Comparison of ENCODE assay signal across 8 cellular contexts in genomic region chr15:90004671-90005070, GRCh38. TPM values are rescaled to one million over a fixed set of nuclear protein-coding genes. Genes with fewer than 3 reads are reported as not detected.
DNase-seq lines count a peak whose midpoint lies in the region; ATAC-seq and TF ChIP-seq lines count a peak whose summit lies in the region.

No MANE protein-coding gene starts in this region.

- H3K27me3 ChIP-seq in AG04450 (ENCODE audit: control insufficient read depth, insufficient read depth, low read length) (no peaks in the 10 kb centered on the region), brain microvascular endothelial cell (replicated peaks) (no peaks in the 10 kb centered on the region), lung (ENCODE audit: control insufficient read depth, insufficient read depth) (no peaks in the 10 kb centered on the region), stomach (no peaks in the 10 kb centered on the region)

- intact Hi-C loops in stomach (cut with DNase I; ENCODE audit: low total_unique reads): loop anchor here (10.0 kb wide), 1 partner anchor 60 kb away; no protein-coding TSS in a partner anchor

- TF ChIP-seq CTCF in AG04450 (IDR thresholded peaks at IDR 0.05; ENCODE audit: low read depth, low read length) (no peak), brain microvascular endothelial cell (IDR thresholded peaks at IDR 0.05; ENCODE audit: low read depth, low read length, missing control alignments) (no peak), lung (IDR thresholded peaks at IDR 0.05; ENCODE audit: control extremely low read depth, extremely low read depth) (no peak), stomach (IDR thresholded peaks at IDR 0.05) (no peak), GM13977 (IDR thresholded peaks at IDR 0.05; ENCODE audit: extremely low read depth, insufficient read depth, missing control alignments) (no peak)

- no peak for TF ChIP-seq EP300 in stomach (IDR thresholded peaks at IDR 0.05)

- DNase-seq in AG04450 (ENCODE audit: low read depth, low spot score): peak; percentile 92
- peak; percentile 75 for DNase-seq in M059J (ENCODE audit: low read depth)
- DNase-seq in brain microvascular endothelial cell: peak; percentile 92
- DNase-seq in lung (ENCODE audit: low spot score): peak; percentile 49
- DNase-seq in stomach: no peak
- DNase-seq in GM13977 (ENCODE audit: low spot score): no peak

- TF ChIP-seq POLR2A in stomach (IDR thresholded peaks at IDR 0.05): no peak

- 37 to 42% methylated on average over 8 of the region's 8 CpGs for WGBS in lung, 2 donors
- whole genome bisulfite sequencing in stomach, 5 donors: 61 to 76% (median 69%) methylated on average over 8 of the region's 8 CpGs

- POLR2A ChIA-PET in AG04450 (lab: Yijun Ruan, JAX): interaction anchor here (0.6 to 1.3 kb wide), 4 partner anchors 20 to 196 kb away, joined by 3 to 9 read pairs (median 4); partner anchors contain the start of gene SEMA4B

- H3K4me1 ChIP-seq in lung (ENCODE audit: control insufficient read depth in 2 of 2, insufficient read depth in 2 of 2, low read length in 2 of 2) (peaks cover 0 to 34% of the 10 kb centered on the region in 2 donors), stomach (peaks cover 32 to 84% (median 59%) of the 10 kb centered on the region in 4 donors)

- ATAC-seq in lung (ENCODE audit: insufficient read depth, low FRiP score): peak; percentile 28
- ATAC-seq in HG03432 (IDR thresholded peaks at IDR 0.05; ENCODE audit: unreplicated experiment): no peak
- ATAC-seq in HG03442 (IDR thresholded peaks at IDR 0.05; ENCODE audit: unreplicated experiment): no peak

- peak overlapping the region; percentile 29 for H3K4me3 ChIP-seq in AG04450 (ENCODE audit: low read depth, low read length)
- H3K4me3 ChIP-seq in brain microvascular endothelial cell (ENCODE audit: low read depth, low read length): no peak overlapping the region
- H3K4me3 ChIP-seq in lung: no peak overlapping the region
- no peak overlapping the region for H3K4me3 ChIP-seq in stomach

- H3K36me3 ChIP-seq in brain microvascular endothelial cell (replicated peaks) (no peaks in the 10 kb centered on the region), lung (ENCODE audit: control insufficient read depth in 2 of 2, insufficient read depth in 2 of 2, low read length in 2 of 2) (peaks cover 0 to 7% of the 10 kb centered on the region in 2 donors), stomach (no peaks in the 10 kb centered on the region)

- H3K27ac ChIP-seq in AG04450 (ENCODE audit: low read depth, low read length): peak overlapping the region; percentile 99
- peak overlapping the region; percentile 80 for H3K27ac ChIP-seq in brain microvascular endothelial cell
- peak overlapping the region; percentile 38 to 97 for H3K27ac ChIP-seq in lung (ENCODE audit: low read depth in 1 of 2, low read length in 1 of 2)
- H3K27ac ChIP-seq in stomach: peak overlapping the region; percentile 22 to 96 (median 95)

- in situ Hi-C loops in brain microvascular endothelial cell (cut with HindIII; ENCODE audit: low pct_ligation_motif_present, low sequenced_read_pairs): no loop called here
- in situ Hi-C loops in GM13977 (cut with MboI; ENCODE audit: low pct_unique_long_range_greater_than_20kb, low sequenced_read_pairs, unreplicated experiment): no loop called here

- CTCF ChIA-PET in AG04450 (lab: Charles Lee): interaction anchor here (0.7 to 2.2 kb wide), 3 partner anchors 13 to 216 kb away, joined by 3 to 8 read pairs (median 3); no protein-coding TSS in a partner anchor

- H3K9me3 ChIP-seq in AG04450 (ENCODE audit: control insufficient read depth, insufficient read depth, low read length): peaks cover under 1% of the 10 kb centered on the region
- H3K9me3 ChIP-seq in lung (ENCODE audit: control insufficient read depth in 2 of 2, insufficient read depth in 1 of 2, low read length in 1 of 2): no peaks in the 10 kb centered on the region
- no peaks in the 10 kb centered on the region for H3K9me3 ChIP-seq in stomach

RNA-seq across cellular contexts. Expression of gene ZNF710, which starts 3.5 kb away (rescaled TPM):
- polyA plus RNA-seq in AG04450 (2011; rRNA removed) (2.2 and 3.8 TPM in 2 replicates), lung (10 to 100 TPM; 31.5 to 49.1 TPM), stomach (10 to 100 TPM; 15.6 to 21.1 (median 16.6) TPM)
- 5.8 and 7.8 TPM in 2 replicates for polyA minus RNA-seq in AG04450 (2011; rRNA and poly(A)+ RNA removed)
- total RNA-seq in M059J (2014; rRNA removed; shearing (Covaris generic)): 3.9 and 11.0 TPM in 2 replicates
- total RNA-seq in lung (10 to 100 TPM; 19.6 to 45.7 TPM), stomach (10 to 100 TPM in 4 of 5 donors, 1 to 10 TPM in 1; 7.9 to 35.3 (median 15.2) TPM)

Comparison
In these comparisons a context has a peak if more than half of its experiments do, and no peak if none do; other contexts are left out.
1. DNase-seq: peak in AG04450 (single experiment), M059J (single experiment), brain microvascular endothelial cell (single experiment) and lung (single experiment); none in stomach (single experiment) and GM13977 (single experiment).
2. Peak in every context shown above with its lines, with median percentiles within 50 percentile points of each other: H3K27ac ChIP-seq.